ENCODE assay signal across 9 cellular contexts in the genomic region with DNA sequence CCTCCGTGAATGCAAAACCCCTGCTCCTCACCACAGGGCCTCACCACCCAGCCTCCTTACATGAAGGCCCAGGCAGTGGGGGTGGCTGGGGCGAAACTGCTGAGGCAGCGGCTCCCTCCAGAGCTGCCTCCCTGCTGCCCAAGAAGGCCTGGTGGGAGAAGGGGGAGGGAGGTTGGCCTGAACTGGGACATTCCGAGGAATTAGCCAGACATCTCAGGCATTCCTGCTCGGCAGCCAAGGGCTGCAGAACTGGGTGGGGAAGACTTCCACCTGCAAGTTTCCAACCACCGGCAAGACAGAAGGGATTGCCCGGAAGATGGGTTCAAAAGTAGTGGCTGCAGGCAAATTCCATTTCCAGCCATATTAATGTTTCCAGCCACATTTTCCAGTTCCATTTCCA. TPM values are rescaled to one million over a fixed set of nuclear protein-coding genes. Genes with fewer than 3 reads are reported as not detected.
A peak's percentile ranks its signal among the peaks of the same experiment; 100 is the strongest.
DNase-seq lines count a peak whose midpoint lies in the region; ATAC-seq and TF ChIP-seq lines count a peak whose summit lies in the region.
"Had no signal": no experiment of that assay in that cellular context is flagged by ENCODE, and none has a peak within 500 bp of the region (broad histone marks: within the 10 kb centered on the region; RNA-seq: fewer than 3 reads in every experiment).

No MANE protein-coding gene starts in this region.

- no peak overlapping the region for H3K23ac ChIP-seq in mesendoderm (ENCODE audit: low read length)

- H2BK5ac ChIP-seq in mesendoderm (ENCODE audit: low read length) = no peak overlapping the region

- no peak overlapping the region for H3K9ac ChIP-seq in mesendoderm (ENCODE audit: low read length)

- H3K4me2 ChIP-seq in mesendoderm (ENCODE audit: low read length) = no peak overlapping the region

- H2AK5ac ChIP-seq in mesendoderm (ENCODE audit: low read length) = no peak overlapping the region

- in situ Hi-C loops in astrocyte of the cerebellum (cut with HindIII; ENCODE audit: low sequenced_read_pairs) = no loop called here

- H3K27ac ChIP-seq in mesendoderm (ENCODE audit: low read depth, low read length) = no peak overlapping the region

- no peak for ATAC-seq in GM21737 (IDR thresholded peaks at IDR 0.05; ENCODE audit: unreplicated experiment)
- no peak for ATAC-seq in GM21619 (IDR thresholded peaks at IDR 0.05; ENCODE audit: unreplicated experiment)
- ATAC-seq in HG03095 (IDR thresholded peaks at IDR 0.05; ENCODE audit: unreplicated experiment) = no peak

- no CpG with 5 or more reads among the region's 7 CpGs for WGBS in mesendoderm (ENCODE audit: extremely low coverage, insufficient coverage, low lambda C conversion rate)

- H3K18ac ChIP-seq in mesendoderm (ENCODE audit: low read length) = no peak overlapping the region

- H3K56ac ChIP-seq in mesendoderm (ENCODE audit: low read length) = no peak overlapping the region

- H2BK15ac ChIP-seq in mesendoderm (replicated peaks; ENCODE audit: low read depth) = no peak overlapping the region

- H3K4me3 ChIP-seq in astrocyte of the cerebellum (ENCODE audit: low read depth, low read length) (no peak overlapping the region), mesendoderm (ENCODE audit: low read length) (no peak overlapping the region)
- H3K4me3 ChIP-seq: esophagus squamous epithelium had no signal

- no peaks in the 10 kb centered on the region for H3K79me2 ChIP-seq in mesendoderm (ENCODE audit: control insufficient read depth, insufficient read depth, low read length)

- TF ChIP-seq CTCF in astrocyte of the cerebellum (IDR thresholded peaks at IDR 0.05; ENCODE audit: low read depth, low read length, missing control alignments) = no peak

- no peak overlapping the region for H3K4ac ChIP-seq in mesendoderm (ENCODE audit: low read depth, low read length)

- H2BK120ac ChIP-seq in mesendoderm (ENCODE audit: low read depth, low read length) = no peak overlapping the region

- no peaks in the 10 kb centered on the region for H3K79me1 ChIP-seq in mesendoderm (ENCODE audit: low read length)

- no peak overlapping the region for H4K5ac ChIP-seq in mesendoderm (ENCODE audit: low read length)

- no peak overlapping the region for H4K8ac ChIP-seq in mesendoderm (ENCODE audit: low read depth, low read length)

- DNase-seq in AG20443 (ENCODE audit: low spot score) (peak; percentile 76), astrocyte of the cerebellum (ENCODE audit: low read depth) (peak; percentile 18), mesendoderm (peak; percentile 88)
- DNase-seq: esophagus squamous epithelium, NCI-H1930, T1000 had no signal

- no peaks in the 10 kb centered on the region for H3K27me3 ChIP-seq in mesendoderm (ENCODE audit: insufficient read depth, low read length, poor library complexity)
- H3K27me3 ChIP-seq: esophagus squamous epithelium had no signal

- peaks cover 12% of the 10 kb centered on the region for H3K36me3 ChIP-seq in mesendoderm (ENCODE audit: control insufficient read depth, insufficient read depth, low read length)

- peaks cover 3% of the 10 kb centered on the region for H3K4me1 ChIP-seq in mesendoderm (ENCODE audit: control insufficient read depth, low read depth, low read length)

RNA-seq across cellular contexts. Expression of a gene that starts 2.3 kb away (rescaled TPM):
- 0.53 TPM for polyA plus RNA-seq in mesendoderm (2013, experiment 1 of 2)
- 0.67 TPM for polyA plus RNA-seq in mesendoderm (2013, experiment 2 of 2)

RNA-seq across cellular contexts. Expression of a gene that starts 5.4 kb away (rescaled TPM):
- 30.2 TPM for polyA plus RNA-seq in mesendoderm (2013, experiment 1 of 2)
- polyA plus RNA-seq in mesendoderm (2013, experiment 2 of 2) = 31.0 TPM

RNA-seq across cellular contexts. Expression of a gene that starts 14.9 kb away (rescaled TPM):
- polyA plus RNA-seq in mesendoderm (2013, experiment 1 of 2) = 64.7 TPM
- 63.7 TPM for polyA plus RNA-seq in mesendoderm (2013, experiment 2 of 2)

RNA-seq across cellular contexts. Expression of a gene that starts 16.7 kb away (rescaled TPM):
- polyA plus RNA-seq in mesendoderm (2013, experiment 1 of 2) = 158 TPM
- polyA plus RNA-seq in mesendoderm (2013, experiment 2 of 2) = 163 TPM

RNA-seq across cellular contexts. Expression of a gene that starts 44.6 kb away (rescaled TPM):
- polyA plus RNA-seq in mesendoderm (2013, experiment 1 of 2) = not detected
- polyA plus RNA-seq in mesendoderm (2013, experiment 2 of 2) = not detected

Comparison
In these comparisons a context has a peak if more than half of its experiments do, and no peak if none do; other contexts are left out.
1. DNase-seq: peak in every context shown above with its lines; median percentile 88 in mesendoderm; 76 in AG20443; 18 in astrocyte of the cerebellum.